8 cellular contexts compared by ENCODE assay signal in genomic region chr1:155976913-155977606, GRCh38. TPM values are rescaled to one million over a fixed set of nuclear protein-coding genes. Genes with fewer than 3 reads are reported as not detected.
DNase-seq lines count a peak whose midpoint lies in the region; ATAC-seq, FAIRE-seq and TF ChIP-seq lines count a peak whose summit lies in the region.

No MANE protein-coding gene starts in this region.

- peak overlapping the region; percentile 93 for H3K4me2 ChIP-seq in A549
- peak overlapping the region; percentile 92 for H3K4me2 ChIP-seq in keratinocyte (ENCODE audit: control insufficient read depth, extremely low read depth, insufficient read depth, low read depth, low read length)

- POLR2A ChIA-PET in A549 (lab: Yijun Ruan, JAX): no interaction called here

- TF ChIP-seq CTCF in A549 (IDR thresholded peaks at IDR 0.05): no peak
- TF ChIP-seq CTCF in HFF-Myc (IDR thresholded peaks at IDR 0.05; ENCODE audit: low read depth, low read length, missing control alignments): no peak
- no peak for TF ChIP-seq CTCF in keratinocyte (optimal IDR thresholded peaks at IDR 0.05 in 1 of 3, IDR thresholded peaks at IDR 0.05 in 1 of 3, conservative IDR thresholded peaks at IDR 0.05 in 1 of 3; ENCODE audit: extremely low read depth in 1 of 3, insufficient read depth in 2 of 3, low read length in 3 of 3)

- ATAC-seq in A549: peak in 1 of 2 experiments; percentile 1; a peak in 3 of 6 replicates
- ATAC-seq in stimulated activated naive CD8-positive, alpha-beta T cell treated with anti-CD3 and anti-CD28 coated beads, Interleukin-15, Interleukin-2, amounts not matched to agents 100 U/mL and 50 U/mL, for 24 hours: peak; percentile 4

- dilution Hi-C loops in keratinocyte (cut with MboI; ENCODE audit: extremely low pct_ligation_motif_present, low sequenced_read_pairs): no loop called here

- peaks cover 30% of the 10 kb centered on the region for H4K20me1 ChIP-seq in keratinocyte (ENCODE audit: control insufficient read depth, extremely low read depth, insufficient read depth, low read length)

- no peak overlapping the region for H2AFZ ChIP-seq in keratinocyte (ENCODE audit: control insufficient read depth, low read length)

- H3K79me2 ChIP-seq in keratinocyte (ENCODE audit: control insufficient read depth, insufficient read depth, low read length): peaks cover 71% of the 10 kb centered on the region

- H3K9me3 Mint-ChIP-seq in activated naive CD4-positive, alpha-beta T cell treated with anti-CD3 and anti-CD28 coated beads, Interleukin-2, amount 50 U/mL, for 24 hours: no peaks in the 10 kb centered on the region

- peak overlapping the region; percentile 98 to 99 for H3K27ac ChIP-seq in A549
- H3K27ac ChIP-seq in keratinocyte (ENCODE audit: control insufficient read depth, insufficient read depth, low read length): peak overlapping the region; percentile 87

- CTCF ChIA-PET in A549 (lab: Yijun Ruan, JAX): interaction anchor here (1.1 to 24.7 kb wide), 10 partner anchors 10 to 89 kb away, joined by 3 to 423 read pairs (median 9); partner anchors contain the start of gene RXFP4

- peaks cover 78% of the 10 kb centered on the region for H3K4me1 Mint-ChIP-seq in activated naive CD4-positive, alpha-beta T cell treated with anti-CD3 and anti-CD28 coated beads, Interleukin-2, amount 50 U/mL, for 24 hours

- WGBS in A549 (ENCODE audit: missing lambda C conversion rate): 14% methylated on average over 4 of the region's 4 CpGs

- H3K4me3 ChIP-seq in A549: peak overlapping the region; percentile 90
- peak overlapping the region; percentile 74 for H3K4me3 ChIP-seq in HFF-Myc (replicated peaks; ENCODE audit: low read depth, low read length)
- H3K4me3 ChIP-seq in keratinocyte (ENCODE audit: control insufficient read depth in 2 of 3, extremely low read depth in 1 of 3, insufficient read depth in 2 of 3, low read depth in 1 of 3, low read length in 3 of 3): peak overlapping the region; percentile 75 to 90 (median 88)

- no peak for TF ChIP-seq RAD21 in A549 (conservative IDR thresholded peaks at IDR 0.05 in 1 of 2, IDR thresholded peaks at IDR 0.05 in 1 of 2)

- FAIRE-seq in A549 (lab: Jason Lieb, UNC) (no peak), keratinocyte (lab: Jason Lieb, UNC) (no peak)

- no peak for TF ChIP-seq EP300 in A549 (IDR thresholded peaks at IDR 0.05)

- H3K4me3 Mint-ChIP-seq in activated naive CD4-positive, alpha-beta T cell treated with anti-CD3 and anti-CD28 coated beads, Interleukin-2, amount 50 U/mL, for 24 hours: peak overlapping the region; percentile 93

- peak overlapping the region; percentile 92 for H3K27ac Mint-ChIP-seq in activated naive CD4-positive, alpha-beta T cell treated with anti-CD3 and anti-CD28 coated beads, Interleukin-2, amount 50 U/mL, for 24 hours

- no peaks in the 10 kb centered on the region for H3K27me3 Mint-ChIP-seq in activated naive CD4-positive, alpha-beta T cell treated with anti-CD3 and anti-CD28 coated beads, Interleukin-2, amount 50 U/mL, for 24 hours

- DNase-seq in A549 (ENCODE audit: low read depth in 1 of 2, low spot score in 1 of 2) (no peak), HFF-Myc (ENCODE audit: extremely low read depth, low read depth) (no peak), keratinocyte (ENCODE audit: low read depth, low spot score) (no peak), NCI-H2227 treated with DMSO at 0.1 percent for 48 hours (lab: John Stamatoyannopoulos, UW) (no peak), SHP77 treated with DMSO at 0.1 percent for 48 hours (lab: John Stamatoyannopoulos, UW) (no peak)
- DNase-seq in stimulated activated naive CD8-positive, alpha-beta T cell treated with anti-CD3 and anti-CD28 coated beads, Interleukin-15, Interleukin-2, amounts not matched to agents 100 U/mL and 50 U/mL, for 24 hours: peak; percentile 50
- DNase-seq in activated CD4-positive, CD25-positive, alpha-beta regulatory T cell (lab: John Stamatoyannopoulos, UW): no peak

- H3K9me3 ChIP-seq in A549 (no peaks in the 10 kb centered on the region), keratinocyte (ENCODE audit: control insufficient read depth, low read depth, low read length) (no peaks in the 10 kb centered on the region)

- no peaks in the 10 kb centered on the region for H3K27me3 ChIP-seq in keratinocyte (ENCODE audit: control insufficient read depth, extremely low read depth, insufficient read depth, low read length)

- peaks cover 8% of the 10 kb centered on the region for H3K9me1 ChIP-seq in keratinocyte (ENCODE audit: control insufficient read depth, extremely low read depth, insufficient read depth, low read length)

- peak overlapping the region; percentile 92 for H3K9ac ChIP-seq in keratinocyte (ENCODE audit: control insufficient read depth, extremely low read depth, insufficient read depth, low read length)

- peaks cover 2 to 10% of the 10 kb centered on the region in 2 experiments for H3K36me3 ChIP-seq in keratinocyte (ENCODE audit: control insufficient read depth in 2 of 2, extremely low read depth in 1 of 2, insufficient read depth in 2 of 2, low read length in 2 of 2)

- H3K36me3 Mint-ChIP-seq in activated naive CD4-positive, alpha-beta T cell treated with anti-CD3 and anti-CD28 coated beads, Interleukin-2, amount 50 U/mL, for 24 hours: peaks cover 9% of the 10 kb centered on the region

- H3K4me1 ChIP-seq in A549 (peaks cover 73% of the 10 kb centered on the region), keratinocyte (ENCODE audit: control insufficient read depth, extremely low read depth, insufficient read depth, low read length) (peaks cover 67% of the 10 kb centered on the region)

- no peak for TF ChIP-seq POLR2A in A549 (IDR thresholded peaks at IDR 0.05; ENCODE audit: low read length)

RNA-seq across cellular contexts. Expression of gene ARHGEF2, which starts 1.3 kb away (rescaled TPM):
- polyA plus RNA-seq in A549 (2011; rRNA removed) (67.4 and 69.1 TPM in 2 replicates), A549 (2017; fragmentation: RNase III; extraction: RNeasy Plus Mini Kit Qiagen cat#74134 plus additional on column Dnase treatment) (21.3 to 21.5 TPM (median 21.5 TPM) in 3 replicates), keratinocyte (27.8 to 39.2 TPM (median 38.7 TPM) in 3 replicates)
- polyA plus RNA-seq in A549 (2012; cell fraction: cytosol; rRNA removed): 22.8 and 23.2 TPM in 2 replicates
- polyA plus RNA-seq in A549 (2012; cell fraction: nucleus; rRNA removed): 66.0 and 69.8 TPM in 2 replicates
- polyA minus RNA-seq in A549 (2011; rRNA and poly(A)+ RNA removed): 84.0 and 96.7 TPM in 2 replicates
- polyA plus RNA-seq in keratinocyte (2011; ENCODE audit: low read depth): 46.0 TPM
- polyA plus RNA-seq in keratinocyte (2011; cell fraction: cytosol; rRNA removed): 26.3 and 43.5 TPM in 2 replicates
- polyA plus RNA-seq in keratinocyte (2011; cell fraction: nucleus; rRNA removed): 109 and 131 TPM in 2 replicates
- polyA plus RNA-seq in keratinocyte (2012; ENCODE audit: low replicate concordance): 24.2 and 34.9 TPM in 2 replicates
- polyA minus RNA-seq in keratinocyte: 32.7 to 61.5 TPM (median 50.0 TPM) in 3 replicates
- polyA minus RNA-seq in keratinocyte (2011; cell fraction: cytosol; rRNA and poly(A)+ RNA removed): 18.2 TPM
- polyA minus RNA-seq in keratinocyte (2011; cell fraction: nucleus; rRNA and poly(A)+ RNA removed): 27.5 and 29.3 TPM in 2 replicates

RNA-seq across cellular contexts. Expression of gene RXFP4, which starts 35.6 kb away (rescaled TPM):
- polyA plus RNA-seq in A549 (2011; rRNA removed) (0.12 TPM in 1 of 2 replicates, not detected in the other), A549 (2017; fragmentation: RNase III; extraction: RNeasy Plus Mini Kit Qiagen cat#74134 plus additional on column Dnase treatment) (0.06 TPM in 1 of 3 replicates, not detected in the others), keratinocyte (not detected in 3 replicates)
- 0.03 and 0.05 TPM in 2 replicates for polyA plus RNA-seq in A549 (2012; cell fraction: cytosol; rRNA removed)
- 0.07 TPM in 1 of 2 replicates, not detected in the other for polyA plus RNA-seq in A549 (2012; cell fraction: nucleus; rRNA removed)
- polyA minus RNA-seq in A549 (2011; rRNA and poly(A)+ RNA removed): not detected in 2 replicates
- polyA plus RNA-seq in keratinocyte (2011; ENCODE audit: low read depth): not detected
- not detected in 2 replicates for polyA plus RNA-seq in keratinocyte (2011; cell fraction: cytosol; rRNA removed)
- polyA plus RNA-seq in keratinocyte (2011; cell fraction: nucleus; rRNA removed): not detected in 2 replicates
- 0.13 TPM in 1 of 2 replicates, not detected in the other for polyA plus RNA-seq in keratinocyte (2012; ENCODE audit: low replicate concordance)
- not detected in 3 replicates for polyA minus RNA-seq in keratinocyte
- not detected for polyA minus RNA-seq in keratinocyte (2011; cell fraction: cytosol; rRNA and poly(A)+ RNA removed)
- polyA minus RNA-seq in keratinocyte (2011; cell fraction: nucleus; rRNA and poly(A)+ RNA removed): not detected in 2 replicates

RNA-seq across cellular contexts. Expression of gene KHDC4, which starts 42.8 kb away (rescaled TPM):
- polyA plus RNA-seq in A549 (2011; rRNA removed) (69.9 and 72.3 TPM in 2 replicates), A549 (2017; fragmentation: RNase III; extraction: RNeasy Plus Mini Kit Qiagen cat#74134 plus additional on column Dnase treatment) (35.7 to 37.9 TPM (median 37.7 TPM) in 3 replicates), keratinocyte (31.6 to 61.0 TPM (median 51.3 TPM) in 3 replicates)
- 22.6 and 30.2 TPM in 2 replicates for polyA plus RNA-seq in A549 (2012; cell fraction: cytosol; rRNA removed)
- 52.1 and 67.4 TPM in 2 replicates for polyA plus RNA-seq in A549 (2012; cell fraction: nucleus; rRNA removed)
- polyA minus RNA-seq in A549 (2011; rRNA and poly(A)+ RNA removed): 58.0 and 90.2 TPM in 2 replicates
- 12.1 TPM for polyA plus RNA-seq in keratinocyte (2011; ENCODE audit: low read depth)
- polyA plus RNA-seq in keratinocyte (2011; cell fraction: cytosol; rRNA removed): 14.9 and 23.2 TPM in 2 replicates
- polyA plus RNA-seq in keratinocyte (2011; cell fraction: nucleus; rRNA removed): 164 and 203 TPM in 2 replicates
- 13.7 and 43.9 TPM in 2 replicates for polyA plus RNA-seq in keratinocyte (2012; ENCODE audit: low replicate concordance)
- polyA minus RNA-seq in keratinocyte: 23.6 to 71.5 TPM (median 61.3 TPM) in 3 replicates
- 16.3 TPM for polyA minus RNA-seq in keratinocyte (2011; cell fraction: cytosol; rRNA and poly(A)+ RNA removed)
- 45.5 and 75.0 TPM in 2 replicates for polyA minus RNA-seq in keratinocyte (2011; cell fraction: nucleus; rRNA and poly(A)+ RNA removed)

RNA-seq across cellular contexts. Expression of gene SSR2, which starts 43.7 kb away (rescaled TPM):
- polyA plus RNA-seq in A549 (2011; rRNA removed) (382 and 581 TPM in 2 replicates), A549 (2017; fragmentation: RNase III; extraction: RNeasy Plus Mini Kit Qiagen cat#74134 plus additional on column Dnase treatment) (255 to 266 TPM (median 261 TPM) in 3 replicates), keratinocyte (295 to 363 TPM (median 302 TPM) in 3 replicates)
- 298 and 314 TPM in 2 replicates for polyA plus RNA-seq in A549 (2012; cell fraction: cytosol; rRNA removed)
- polyA plus RNA-seq in A549 (2012; cell fraction: nucleus; rRNA removed): 230 and 535 TPM in 2 replicates
- polyA minus RNA-seq in A549 (2011; rRNA and poly(A)+ RNA removed): 225 and 325 TPM in 2 replicates
- polyA plus RNA-seq in keratinocyte (2011; ENCODE audit: low read depth): 145 TPM
- 261 and 273 TPM in 2 replicates for polyA plus RNA-seq in keratinocyte (2011; cell fraction: cytosol; rRNA removed)
- polyA plus RNA-seq in keratinocyte (2011; cell fraction: nucleus; rRNA removed): 277 and 326 TPM in 2 replicates
- polyA plus RNA-seq in keratinocyte (2012; ENCODE audit: low replicate concordance): 124 and 166 TPM in 2 replicates
- 159 to 275 TPM (median 179 TPM) in 3 replicates for polyA minus RNA-seq in keratinocyte
- 98.0 TPM for polyA minus RNA-seq in keratinocyte (2011; cell fraction: cytosol; rRNA and poly(A)+ RNA removed)
- 56.3 and 75.2 TPM in 2 replicates for polyA minus RNA-seq in keratinocyte (2011; cell fraction: nucleus; rRNA and poly(A)+ RNA removed)
